In the genomic region with DNA sequence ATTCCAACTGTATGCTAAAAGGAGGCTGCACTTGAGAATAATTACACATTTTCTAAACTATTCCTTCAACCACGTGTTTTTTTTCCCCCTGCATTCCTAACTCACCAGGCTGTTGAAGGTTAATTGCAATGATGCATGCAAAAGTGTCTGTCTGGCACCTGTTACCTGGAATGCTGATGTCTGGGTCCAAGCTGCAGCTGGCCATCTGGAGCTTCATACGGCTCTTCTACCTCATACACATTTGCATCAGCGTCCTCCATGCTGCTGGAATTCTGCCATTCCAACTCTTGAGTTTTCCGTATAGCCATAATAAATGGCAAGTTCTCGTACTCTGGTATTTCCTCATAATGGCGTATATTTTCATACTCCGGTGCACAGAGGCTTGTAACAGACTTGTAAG, we compare ENCODE assay signal across 23 cellular contexts. TPM values are rescaled to one million over a fixed set of nuclear protein-coding genes. Genes with fewer than 3 reads are reported as not detected.
DNase-seq lines count a peak whose midpoint lies in the region; ATAC-seq, FAIRE-seq and TF ChIP-seq lines count a peak whose summit lies in the region.
"Had no signal": no experiment of that assay in that cellular context is flagged by ENCODE, and none has a peak within 500 bp of the region (broad histone marks: within the 10 kb centered on the region; RNA-seq: fewer than 3 reads in every experiment).

No MANE protein-coding gene starts in this region.

- TF ChIP-seq RAD21 in HepG2 (CRISPR knock-in tag; IDR thresholded peaks at IDR 0.05), result no peak

- BruUV-seq in HepG2 (replicated peaks; lab: Mats Ljungman, UMichigan), result no TSS peak

- peaks cover 44% of the 10 kb centered on the region for H3K4me1 Mint-ChIP-seq in osteocyte (ENCODE audit: unreplicated experiment)
- H3K4me1 Mint-ChIP-seq: CD4-positive, CD25-positive, alpha-beta regulatory T cell had no signal

- TF ChIP-seq EP300 in HepG2 (IDR thresholded peaks at IDR 0.05; ENCODE audit: low read depth in 2 of 2, low read length in 2 of 2), result no peak
- TF ChIP-seq EP300 in HepG2 (CRISPR knock-in tag; IDR thresholded peaks at IDR 0.05; ENCODE audit: borderline replicate concordance), result no peak

- TF ChIP-seq CTCF in osteocyte (IDR thresholded peaks at IDR 0.05), result no peak
- TF ChIP-seq CTCF in GM10266 (IDR thresholded peaks at IDR 0.05; ENCODE audit: control insufficient read depth, insufficient read depth, low read depth, missing control alignments), result no peak
- no peak for TF ChIP-seq CTCF in HepG2 (CRISPR knock-in tag; IDR thresholded peaks at IDR 0.05)

- in situ Hi-C loops in HepG2 (cut with HindIII; ENCODE audit: extremely low pct_ligation_motif_present, low pct_unique_long_range_greater_than_20kb), result no loop called here

- no peaks in the 10 kb centered on the region for H3K9me3 ChIP-seq in HepG2 (ENCODE audit: low read length)
- H3K9me3 ChIP-seq: lower lobe of right lung, prostate gland had no signal

- DNase-seq in DMS53 treated with DMSO at 0.1 percent for 48 hours (lab: John Stamatoyannopoulos, UW; ENCODE audit: unreplicated experiment), result peak; percentile 90
- DNase-seq in NCI-H1105 treated with DMSO at 0.1 percent for 48 hours (lab: John Stamatoyannopoulos, UW), result peak; percentile 61
- DNase-seq in NCI-H524 (lab: John Stamatoyannopoulos, UW), result peak; percentile 45 to 81
- DNase-seq in epithelial cell of prostate (ENCODE audit: low read depth, low spot score), result no peak
- DNase-seq in osteocyte (ENCODE audit: extremely low spot score, unreplicated experiment), result no peak
- no peak for DNase-seq in GM10266 (ENCODE audit: extremely low spot score)
- DNase-seq in HepG2 (ENCODE audit: low spot score), result no peak
- DNase-seq: activated B cell treated with CpG ODN at 0.5 μM for 24 hours; activated CD8-positive, alpha-beta T cell treated with anti-CD3 and anti-CD28 coated beads for 36 hours; brain microvascular endothelial cell; CD4-positive, CD25-positive, alpha-beta regulatory T cell; DND-41; effector CD8-positive, alpha-beta T cell; foreskin melanocyte; hypothalamus; lower lobe of right lung; T1000 had no signal

- H3K9ac ChIP-seq in HepG2 (ENCODE audit: insufficient read depth, low read depth, low read length), result no peak overlapping the region
- H3K9ac ChIP-seq: neural progenitor cell had no signal

- TF ChIP-seq POLR2A in HepG2 (IDR thresholded peaks at IDR 0.05; ENCODE audit: insufficient read depth in 1 of 2, low read depth in 2 of 2, low read length in 2 of 2), result no peak

- no peaks in the 10 kb centered on the region for H3K4me1 ChIP-seq in HepG2 (ENCODE audit: insufficient read depth, low read length)
- H3K4me1 ChIP-seq: prostate gland had no signal

- H2AFZ ChIP-seq in HepG2 (ENCODE audit: low read length), result no peak overlapping the region
- H2AFZ ChIP-seq: neural progenitor cell had no signal

- no peaks in the 10 kb centered on the region for H3K27me3 ChIP-seq in HepG2 (ENCODE audit: control insufficient read depth in 1 of 2, insufficient read depth in 2 of 2, low read length in 2 of 2)
- H3K27me3 ChIP-seq: brain microvascular endothelial cell, neural progenitor cell had no signal

- 99% methylated on average over 7 of the region's 7 CpGs for WGBS in HepG2 (ENCODE audit: low lambda C conversion rate)

- H3K36me3 Mint-ChIP-seq in osteocyte (ENCODE audit: unreplicated experiment), result peaks cover 15% of the 10 kb centered on the region
- H3K36me3 Mint-ChIP-seq: CD4-positive, CD25-positive, alpha-beta regulatory T cell had no signal

- H4K20me1 ChIP-seq in HepG2 (ENCODE audit: insufficient read depth, low read length), result no peaks in the 10 kb centered on the region

- H3K27ac ChIP-seq in epithelial cell of prostate, result peak overlapping the region; percentile 98
- H3K27ac ChIP-seq in HepG2 (ENCODE audit: extremely low read length, insufficient read depth, low read length), result no peak overlapping the region
- H3K27ac ChIP-seq: brain microvascular endothelial cell, lower lobe of right lung, neural progenitor cell, prostate gland had no signal

- H3K4me3 Mint-ChIP-seq in osteocyte (ENCODE audit: unreplicated experiment), result no peak overlapping the region
- H3K4me3 Mint-ChIP-seq: activated B cell treated with CpG ODN at 0.5 μM for 24 hours; activated CD8-positive, alpha-beta T cell treated with anti-CD3 and anti-CD28 coated beads for 36 hours; CD4-positive, CD25-positive, alpha-beta regulatory T cell; neural progenitor cell had no signal

- no peak overlapping the region for H3K27ac Mint-ChIP-seq in osteocyte (ENCODE audit: unreplicated experiment)
- H3K27ac Mint-ChIP-seq: activated B cell treated with CpG ODN at 0.5 μM for 24 hours; activated CD8-positive, alpha-beta T cell treated with anti-CD3 and anti-CD28 coated beads for 36 hours; CD4-positive, CD25-positive, alpha-beta regulatory T cell; neural progenitor cell had no signal

- intact Hi-C loops in HepG2 (cut with micrococcal nuclease; ENCODE audit: unreplicated experiment), result no loop called here

- H3K4me2 ChIP-seq in HepG2 (ENCODE audit: low read depth, low read length), result no peak overlapping the region
- H3K4me2 ChIP-seq: neural progenitor cell had no signal

- ATAC-seq in HG03439 (IDR thresholded peaks at IDR 0.05; ENCODE audit: unreplicated experiment) (no peak), HepG2 (no peak)
- ATAC-seq: activated CD8-positive, alpha-beta T cell treated with anti-CD3 and anti-CD28 coated beads for 36 hours; esophagus mucosa; lower lobe of right lung had no signal

- no peaks in the 10 kb centered on the region for H3K79me2 ChIP-seq in HepG2 (ENCODE audit: insufficient read depth, low read length)

- no peaks in the 10 kb centered on the region for H3K27me3 Mint-ChIP-seq in osteocyte (ENCODE audit: unreplicated experiment)
- H3K27me3 Mint-ChIP-seq: activated B cell treated with CpG ODN at 0.5 μM for 24 hours; activated CD8-positive, alpha-beta T cell treated with anti-CD3 and anti-CD28 coated beads for 36 hours had no signal

- H3K9me3 Mint-ChIP-seq in osteocyte (ENCODE audit: unreplicated experiment), result no peaks in the 10 kb centered on the region
- H3K9me3 Mint-ChIP-seq: activated CD8-positive, alpha-beta T cell treated with anti-CD3 and anti-CD28 coated beads for 36 hours; CD4-positive, CD25-positive, alpha-beta regulatory T cell; neural progenitor cell had no signal

- POLR2A ChIA-PET in HepG2 (lab: Yijun Ruan, JAX), result no interaction called here

- no peak for FAIRE-seq in HepG2 (lab: Jason Lieb, UNC)
- FAIRE-seq: H1, islet of Langerhans had no signal

- CTCF ChIA-PET in HepG2 (lab: Yijun Ruan, JAX; ENCODE audit: low intra/inter-chr PET ratio, low total read pairs), result no interaction called here

- peaks cover 0 to 6% of the 10 kb centered on the region in 2 experiments; a peak in 2 of 5 replicates for H3K36me3 ChIP-seq in HepG2 (replicated peaks in 1 of 2; ENCODE audit: control insufficient read depth in 1 of 2, insufficient read depth in 2 of 2, low read length in 2 of 2)
- H3K36me3 ChIP-seq: brain microvascular endothelial cell, lower lobe of right lung, neural progenitor cell, prostate gland had no signal

- H3K4me3 ChIP-seq in HepG2 (replicated peaks in 1 of 3; ENCODE audit: insufficient read depth in 1 of 3, low read depth in 2 of 3, low read length in 3 of 3), result no peak overlapping the region
- H3K4me3 ChIP-seq: lower lobe of right lung, neural progenitor cell, prostate gland had no signal

RNA-seq across cellular contexts. Expression of a gene that starts 8.6 kb away (rescaled TPM):
- total RNA-seq in osteocyte, result 11.2 and 11.9 TPM in 2 replicates
- 4.3 and 5.3 TPM in 2 replicates for total RNA-seq in HepG2 (2016; rRNA removed; fragmentation: Illumina TruSeq; extraction: Trizol)
- 4.7 and 6.1 TPM in 2 replicates for total RNA-seq in HepG2 (2016; cell fraction: cytosol; rRNA removed; fragmentation: Illumina TruSeq; extraction: Trizol; ENCODE audit: low read depth)
- 4.1 and 4.3 TPM in 2 replicates for total RNA-seq in HepG2 (2016; cell fraction: insoluble cytoplasmic fraction; rRNA removed; fragmentation: Illumina TruSeq; extraction: Trizol)
- 8.4 and 10.4 TPM in 2 replicates for total RNA-seq in HepG2 (2016; cell fraction: membrane; rRNA removed; fragmentation: Illumina TruSeq; extraction: Trizol)
- total RNA-seq in HepG2 (2016; cell fraction: nucleus; rRNA removed; fragmentation: Illumina TruSeq; extraction: Trizol), result 5.5 and 6.6 TPM in 2 replicates
- 1.1 and 2.2 TPM in 2 replicates for polyA plus RNA-seq in HepG2 (2011; rRNA removed)
- polyA plus RNA-seq in HepG2 (2011; cell fraction: cytosol; rRNA removed), result 0.79 and 0.92 TPM in 2 replicates
- polyA plus RNA-seq in HepG2 (2011; cell fraction: nucleus; rRNA removed), result 1.8 and 2.2 TPM in 2 replicates
- polyA plus RNA-seq in HepG2 (2012), result 1.1 TPM in 2 replicates
- 0.14 and 0.34 TPM in 2 replicates for polyA plus RNA-seq in HepG2 (2016; cell fraction: cytosol; fragmentation: Illumina TruSeq; extraction: Trizol; ENCODE audit: low read depth)
- 1.7 and 1.9 TPM in 2 replicates for polyA plus RNA-seq in HepG2 (2016; cell fraction: insoluble cytoplasmic fraction; fragmentation: Illumina TruSeq; extraction: Trizol; ENCODE audit: low read depth)
- polyA plus RNA-seq in HepG2 (2016; cell fraction: membrane; fragmentation: Illumina TruSeq; extraction: Trizol; ENCODE audit: low read depth), result 0.33 and 0.40 TPM in 2 replicates
- polyA plus RNA-seq in HepG2 (2016; cell fraction: nucleus; fragmentation: Illumina TruSeq; extraction: Trizol; ENCODE audit: insufficient read depth, low read depth), result 2.8 and 3.7 TPM in 2 replicates
- 1.9 and 7.0 TPM in 2 replicates for polyA minus RNA-seq in HepG2 (2011; rRNA and poly(A)+ RNA removed; ENCODE audit: low replicate concordance)
- polyA minus RNA-seq in HepG2 (2011; cell fraction: cytosol; rRNA and poly(A)+ RNA removed), result 4.3 and 4.8 TPM in 2 replicates
- polyA minus RNA-seq in HepG2 (2011; cell fraction: nucleus; rRNA and poly(A)+ RNA removed), result 11.8 and 12.5 TPM in 2 replicates

RNA-seq across cellular contexts. Expression of a gene that starts 8.9 kb away (rescaled TPM):
- total RNA-seq in osteocyte (65.7 and 74.7 TPM in 2 replicates), HepG2 (2016; rRNA removed; fragmentation: Illumina TruSeq; extraction: Trizol) (29.3 and 35.5 TPM in 2 replicates)
- 7.5 and 8.0 TPM in 2 replicates for total RNA-seq in HepG2 (2016; cell fraction: cytosol; rRNA removed; fragmentation: Illumina TruSeq; extraction: Trizol; ENCODE audit: low read depth)
- 32.6 and 33.9 TPM in 2 replicates for total RNA-seq in HepG2 (2016; cell fraction: insoluble cytoplasmic fraction; rRNA removed; fragmentation: Illumina TruSeq; extraction: Trizol)
- total RNA-seq in HepG2 (2016; cell fraction: membrane; rRNA removed; fragmentation: Illumina TruSeq; extraction: Trizol), result 18.5 and 18.7 TPM in 2 replicates
- 42.1 and 42.8 TPM in 2 replicates for total RNA-seq in HepG2 (2016; cell fraction: nucleus; rRNA removed; fragmentation: Illumina TruSeq; extraction: Trizol)
- 37.8 and 51.6 TPM in 2 replicates for polyA plus RNA-seq in HepG2 (2011; rRNA removed)
- 17.3 and 26.2 TPM in 2 replicates for polyA plus RNA-seq in HepG2 (2011; cell fraction: cytosol; rRNA removed)
- 14.3 and 17.8 TPM in 2 replicates for polyA plus RNA-seq in HepG2 (2011; cell fraction: nucleus; rRNA removed)
- polyA plus RNA-seq in HepG2 (2012), result 20.0 and 33.9 TPM in 2 replicates
- polyA plus RNA-seq in HepG2 (2016; cell fraction: cytosol; fragmentation: Illumina TruSeq; extraction: Trizol; ENCODE audit: low read depth), result 2.8 and 3.1 TPM in 2 replicates
- polyA plus RNA-seq in HepG2 (2016; cell fraction: insoluble cytoplasmic fraction; fragmentation: Illumina TruSeq; extraction: Trizol; ENCODE audit: low read depth), result 23.2 and 28.2 TPM in 2 replicates
- 7.9 and 8.0 TPM in 2 replicates for polyA plus RNA-seq in HepG2 (2016; cell fraction: membrane; fragmentation: Illumina TruSeq; extraction: Trizol; ENCODE audit: low read depth)
- polyA plus RNA-seq in HepG2 (2016; cell fraction: nucleus; fragmentation: Illumina TruSeq; extraction: Trizol; ENCODE audit: insufficient read depth, low read depth), result 32.9 and 35.3 TPM in 2 replicates
- 30.9 and 73.5 TPM in 2 replicates for polyA minus RNA-seq in HepG2 (2011; rRNA and poly(A)+ RNA removed; ENCODE audit: low replicate concordance)
- polyA minus RNA-seq in HepG2 (2011; cell fraction: cytosol; rRNA and poly(A)+ RNA removed), result 18.0 and 25.5 TPM in 2 replicates
- 79.4 and 85.3 TPM in 2 replicates for polyA minus RNA-seq in HepG2 (2011; cell fraction: nucleus; rRNA and poly(A)+ RNA removed)

Comparison
In these comparisons a context has a peak if more than half of its experiments do, and no peak if none do; other contexts are left out.
1. DNase-seq: peak in DMS53 treated with DMSO at 0.1 percent for 48 hours (single experiment), NCI-H1105 treated with DMSO at 0.1 percent for 48 hours (single experiment) and NCI-H524 (2 of 2); none in epithelial cell of prostate (single experiment), osteocyte (single experiment), GM10266 (single experiment) and HepG2 (single experiment).